Comparison of ENCODE assay signal across 6 cellular contexts in genomic region chr9:21334603-21334968, GRCh38.
DNase-seq lines count a peak whose midpoint lies in the region; ATAC-seq and TF ChIP-seq lines count a peak whose summit lies in the region.

No MANE protein-coding gene starts in this region.

- H3K9me3 Mint-ChIP-seq in activated T-cell treated with anti-CD3 and anti-CD28 coated beads, Interleukin-2, amount 50 U/mL, for 24 hours = no peaks in the 10 kb centered on the region

- no peaks in the 10 kb centered on the region for H3K9me3 ChIP-seq in iPS-20b (ENCODE audit: insufficient read depth, low read depth, low read length)

- no peaks in the 10 kb centered on the region for H3K27me3 ChIP-seq in iPS-20b (ENCODE audit: insufficient read depth, low read length)

- peak overlapping the region; percentile 99 for H3K4me3 ChIP-seq in iPS-20b (ENCODE audit: low read length)

- H3K36me3 ChIP-seq in iPS-20b (ENCODE audit: insufficient read depth, low read depth, low read length) = peaks cover 14% of the 10 kb centered on the region; the same call in 1 of the 2 replicates

- no peak for DNase-seq in activated T-cell treated with anti-CD3 and anti-CD28 coated beads, Interleukin-2, amount 50 U/mL, for 24 hours
- DNase-seq in activated T-cell treated with anti-CD3 and anti-CD28 coated beads for 4 hours (no peak), kidney tubule cell (ENCODE audit: low spot score) (no peak), HuH-7.5 (ENCODE audit: low spot score) (no peak)

- peaks cover 9% of the 10 kb centered on the region; the same call in 1 of the 2 replicates for H3K4me1 ChIP-seq in iPS-20b (ENCODE audit: insufficient read depth, low read length)

- no peaks in the 10 kb centered on the region for H3K27me3 Mint-ChIP-seq in activated T-cell treated with anti-CD3 and anti-CD28 coated beads, Interleukin-2, amount 50 U/mL, for 24 hours

- ATAC-seq in SK-N-SH treated with all-trans-retinoic acid at 6 μM for 48 hours = peak; percentile 46

- peak overlapping the region; percentile 45 for H3K27ac ChIP-seq in iPS-20b (ENCODE audit: low read length)

- peak overlapping the region; percentile 94 for H3K9ac ChIP-seq in iPS-20b (ENCODE audit: low read depth, low read length)

- peaks cover 57% of the 10 kb centered on the region for H3K4me1 Mint-ChIP-seq in activated T-cell treated with anti-CD3 and anti-CD28 coated beads, Interleukin-2, amount 50 U/mL, for 24 hours (ENCODE audit: low read depth)

- peaks cover 51% of the 10 kb centered on the region for H3K36me3 Mint-ChIP-seq in activated T-cell treated with anti-CD3 and anti-CD28 coated beads, Interleukin-2, amount 50 U/mL, for 24 hours (ENCODE audit: low read depth)

- peak overlapping the region; percentile 97 for H3K27ac Mint-ChIP-seq in activated T-cell treated with anti-CD3 and anti-CD28 coated beads, Interleukin-2, amount 50 U/mL, for 24 hours

- peak overlapping the region; percentile 91 for H3K4me3 Mint-ChIP-seq in activated T-cell treated with anti-CD3 and anti-CD28 coated beads, Interleukin-2, amount 50 U/mL, for 24 hours

TF ChIP-seq in SK-N-SH treated with all-trans-retinoic acid at 6 μM for 48 hours, 23 proteins besides CTCF, POLR2A, EP300 and RAD21:
- TF ChIP-seq TOX (CRISPR knock-in tag; IDR thresholded peaks at IDR 0.05; ENCODE audit: borderline replicate concordance) = no peak
- no peak for TF ChIP-seq CREB5 (CRISPR knock-in tag; IDR thresholded peaks at IDR 0.05; ENCODE audit: low read depth)
- no peak for TF ChIP-seq ARNTL (CRISPR knock-in tag; IDR thresholded peaks at IDR 0.05; ENCODE audit: borderline replicate concordance, low read depth)
- no peak for TF ChIP-seq ISL1 (CRISPR knock-in tag; IDR thresholded peaks at IDR 0.05)
- no peak for TF ChIP-seq RARB (CRISPR knock-in tag; IDR thresholded peaks at IDR 0.05)
- no peak for TF ChIP-seq PATZ1 (CRISPR knock-in tag; IDR thresholded peaks at IDR 0.05; ENCODE audit: borderline replicate concordance)
- TF ChIP-seq ZFP30 (CRISPR knock-in tag; IDR thresholded peaks at IDR 0.05) = no peak
- TF ChIP-seq TSHZ2 (CRISPR knock-in tag; IDR thresholded peaks at IDR 0.05) = no peak
